In the genomic region with DNA sequence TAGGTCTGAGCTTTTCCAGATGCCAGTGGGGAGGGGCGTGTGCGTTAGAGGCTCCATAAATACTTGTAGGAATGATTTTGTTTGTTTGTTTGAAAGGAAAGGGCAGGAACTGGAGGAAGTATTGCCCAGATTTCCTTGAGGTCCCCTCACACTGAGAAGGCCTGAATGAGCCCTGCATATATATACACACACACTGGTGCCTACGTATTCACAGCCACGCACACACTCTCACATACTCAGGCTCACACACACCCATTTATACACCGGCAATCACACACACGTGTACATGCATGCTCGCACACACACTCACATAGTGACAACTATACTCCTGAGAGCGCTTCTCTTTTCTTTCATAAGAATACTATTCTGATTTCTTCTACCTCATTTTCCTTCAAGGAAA, we compare ENCODE assay signal across 9 cellular contexts. TPM values are rescaled to one million over a fixed set of nuclear protein-coding genes. Genes with fewer than 3 reads are reported as not detected.
A peak's percentile ranks its signal among the peaks of the same experiment; 100 is the strongest.
DNase-seq lines count a peak whose midpoint lies in the region; ATAC-seq and TF ChIP-seq lines count a peak whose summit lies in the region.
"Had no signal": no experiment of that assay in that cellular context is flagged by ENCODE, and none has a peak within 500 bp of the region (broad histone marks: within the 10 kb centered on the region; RNA-seq: fewer than 3 reads in every experiment).

No MANE protein-coding gene starts in this region.

- TF ChIP-seq CTCF in GM23338 (conservative IDR thresholded peaks at IDR 0.05; ENCODE audit: low read depth in 2 of 2) = no peak
- TF ChIP-seq CTCF in Panc1 (IDR thresholded peaks at IDR 0.05) = no peak

- no peaks in the 10 kb centered on the region for H4K20me1 ChIP-seq in GM23338 (replicated peaks; ENCODE audit: insufficient read depth)

- H3K23ac ChIP-seq in mesenchymal stem cell (ENCODE audit: low read length in 2 of 2) = no peak overlapping the region

- H3K18ac ChIP-seq in mesenchymal stem cell (ENCODE audit: low read depth in 1 of 2, low read length in 2 of 2) = no peak overlapping the region

- no peak overlapping the region for H2BK12ac ChIP-seq in mesenchymal stem cell (ENCODE audit: low read length in 2 of 2)

- peaks cover 22% of the 10 kb centered on the region for H3K4me1 Mint-ChIP-seq in GM23338

- H3K27me3 ChIP-seq in GM23338 (ENCODE audit: insufficient read depth) (peaks cover 45% of the 10 kb centered on the region), Panc1 (ENCODE audit: control insufficient read depth, insufficient read depth, low read length) (no peaks in the 10 kb centered on the region), mesenchymal stem cell (ENCODE audit: control insufficient read depth in 1 of 2, insufficient read depth in 1 of 2, low read length in 2 of 2) (peaks cover 0 to 67% of the 10 kb centered on the region in 2 experiments)

- H3K36me3 Mint-ChIP-seq in GM23338 (ENCODE audit: low read depth) = no peaks in the 10 kb centered on the region
- H3K36me3 Mint-ChIP-seq: activated naive CD8-positive, alpha-beta T cell treated with anti-CD3 and anti-CD28 coated beads, Interleukin-2, amount 10 ng/mL, durations not matched to agents 7 days and 5 days had no signal

- no peaks in the 10 kb centered on the region; the same call in 2 of the 3 replicates for H3K9me3 Mint-ChIP-seq in GM23338
- H3K9me3 Mint-ChIP-seq: activated naive CD8-positive, alpha-beta T cell treated with anti-CD3 and anti-CD28 coated beads, Interleukin-2, amount 10 ng/mL, durations not matched to agents 7 days and 5 days had no signal

- H3K79me1 ChIP-seq in mesenchymal stem cell (replicated peaks; ENCODE audit: low read length, poor library complexity, severe bottlenecking) = no peaks in the 10 kb centered on the region

- no peak overlapping the region for H2BK120ac ChIP-seq in mesenchymal stem cell (ENCODE audit: low read depth, low read length)

- H2AK5ac ChIP-seq in mesenchymal stem cell (ENCODE audit: low read length, severe bottlenecking) = no peak overlapping the region

- peaks cover 39% of the 10 kb centered on the region for H3K27me3 Mint-ChIP-seq in GM23338 (ENCODE audit: insufficient read depth, low read depth, poor library complexity)

- H3K4me3 Mint-ChIP-seq in GM23338 = peak overlapping the region; percentile 85
- H3K4me3 Mint-ChIP-seq: activated naive CD8-positive, alpha-beta T cell treated with anti-CD3 and anti-CD28 coated beads, Interleukin-2, amount 10 ng/mL, durations not matched to agents 7 days and 5 days had no signal

- no peak overlapping the region for H3K4ac ChIP-seq in mesenchymal stem cell (ENCODE audit: low read depth in 1 of 2, low read length in 2 of 2)

- no peak overlapping the region for H3K27ac Mint-ChIP-seq in GM23338
- H3K27ac Mint-ChIP-seq: activated naive CD8-positive, alpha-beta T cell treated with anti-CD3 and anti-CD28 coated beads, Interleukin-2, amount 10 ng/mL, durations not matched to agents 7 days and 5 days had no signal

- POLR2A ChIA-PET in Panc1 (lab: Charles Lee) = no interaction called here

- CTCF ChIA-PET in Panc1 (lab: Charles Lee) = interaction anchor here (0.5 kb wide), 1 partner anchor 213 kb away, joined by 3 read pairs; no protein-coding TSS in a partner anchor

- H3K9me3 ChIP-seq in ES-I3 (ENCODE audit: control insufficient read depth, insufficient read depth, low read length) (no peaks in the 10 kb centered on the region), Panc1 (ENCODE audit: control insufficient read depth, insufficient read depth, low read depth, low read length) (no peaks in the 10 kb centered on the region), mesenchymal stem cell (ENCODE audit: control insufficient read depth, low read length) (no peaks in the 10 kb centered on the region)

- H3K4me1 ChIP-seq in ES-I3 (ENCODE audit: insufficient read depth, low read length) (no peaks in the 10 kb centered on the region), GM23338 (ENCODE audit: insufficient read depth) (peaks cover 11% of the 10 kb centered on the region), Panc1 (ENCODE audit: control insufficient read depth, insufficient read depth, low read length) (peaks cover 11% of the 10 kb centered on the region), mesenchymal stem cell (ENCODE audit: control insufficient read depth, insufficient read depth, low read depth, low read length) (peaks cover 17% of the 10 kb centered on the region)

- H3K4me2 ChIP-seq in GM23338 = peak overlapping the region; percentile 94
- H3K4me2 ChIP-seq in mesenchymal stem cell (ENCODE audit: low read length, poor library complexity, severe bottlenecking) = no peak overlapping the region

- no peak overlapping the region for H2BK5ac ChIP-seq in mesenchymal stem cell (ENCODE audit: low read depth, low read length, poor library complexity, severe bottlenecking)

- no peak overlapping the region for H4K91ac ChIP-seq in mesenchymal stem cell (ENCODE audit: low read length)

- peak overlapping the region; percentile 98; the same call in 1 of the 2 replicates for H2AFZ ChIP-seq in GM23338
- no peak overlapping the region for H2AFZ ChIP-seq in mesenchymal stem cell (ENCODE audit: low read depth, low read length)

- no peak overlapping the region for H3K27ac ChIP-seq in GM23338 (ENCODE audit: low read depth)
- peak overlapping the region; percentile 75; the same call in 1 of the 2 replicates for H3K27ac ChIP-seq in Panc1 (ENCODE audit: low read length)
- H3K27ac ChIP-seq in mesenchymal stem cell (ENCODE audit: low read length, poor library complexity, severe bottlenecking) = no peak overlapping the region

- no TSS peak for BruUV-seq in Panc1 (replicated peaks; lab: Mats Ljungman, UMichigan)

- no peaks in the 10 kb centered on the region for H3K79me2 ChIP-seq in GM23338 (replicated peaks; ENCODE audit: insufficient read depth)

- in situ Hi-C loops in Panc1 (cut with HindIII; ENCODE audit: low pct_unique_long_range_greater_than_20kb, low sequenced_read_pairs) = no loop called here
- in situ Hi-C loops in ACHN (cut with HindIII; ENCODE audit: low pct_ligation_motif_present, low pct_unique_long_range_greater_than_20kb, low sequenced_read_pairs) = no loop called here

- no peak overlapping the region for H3K14ac ChIP-seq in mesenchymal stem cell (ENCODE audit: low read length in 2 of 2)

- ATAC-seq in GM23338 (no peak), Panc1 (no peak)

- intact Hi-C loops in Panc1 (cut with micrococcal nuclease; ENCODE audit: unreplicated experiment) = loop anchor here (1.0 to 5.0 kb wide), 2 partner anchors 245 to 315 kb away; no protein-coding TSS in a partner anchor

- 37% methylated on average over 6 of the region's 8 CpGs for WGBS in mesenchymal stem cell

- no peaks in the 10 kb centered on the region for H3K9me2 ChIP-seq in GM23338 (ENCODE audit: insufficient read depth)

- no peaks in the 10 kb centered on the region for H3K36me3 ChIP-seq in ES-I3 (ENCODE audit: insufficient read depth, low read length)
- no peaks in the 10 kb centered on the region for H3K36me3 ChIP-seq in GM23338 (ENCODE audit: insufficient read depth)
- no peaks in the 10 kb centered on the region for H3K36me3 ChIP-seq in Panc1 (ENCODE audit: control insufficient read depth, insufficient read depth, low read length)
- peaks cover 0 to 8% of the 10 kb centered on the region in 2 experiments for H3K36me3 ChIP-seq in mesenchymal stem cell (ENCODE audit: control insufficient read depth in 1 of 2, insufficient read depth in 2 of 2, low read depth in 1 of 2, low read length in 2 of 2)

- no peak overlapping the region for H2BK15ac ChIP-seq in mesenchymal stem cell (ENCODE audit: low read depth, poor library complexity, severe bottlenecking)

- H3K4me3 ChIP-seq in GM23338 = peak overlapping the region; percentile 69
- H3K4me3 ChIP-seq in Panc1 (ENCODE audit: low read depth in 2 of 2, low read length in 2 of 2) = peak overlapping the region in 1 of 2 experiments; percentile 61; a peak in 2 of 4 replicates
- H3K4me3 ChIP-seq in mesenchymal stem cell (ENCODE audit: insufficient read depth in 1 of 2, low read depth in 1 of 2, low read length in 2 of 2) = peak overlapping the region in 1 of 2 experiments; percentile 72

- H3F3A ChIP-seq in GM23338 (replicated peaks; ENCODE audit: low read depth) = no peaks in the 10 kb centered on the region

- no peak for DNase-seq in GM23338 (ENCODE audit: low spot score)
- no peak for DNase-seq in Panc1 (ENCODE audit: low read depth, low spot score)
- DNase-seq in mesenchymal stem cell = no peak
- no peak for DNase-seq in ACHN
- no peak for DNase-seq in activated CD8-positive, alpha-beta memory T cell treated with anti-CD3 and anti-CD28 coated beads, Interleukin-2, amount 50 U/mL, for 48 hours
- no peak for DNase-seq in MV-4-11 (lab: John Stamatoyannopoulos, UW)
- no peak for DNase-seq in NCI-H526 (lab: John Stamatoyannopoulos, UW)

- H4K8ac ChIP-seq in mesenchymal stem cell (ENCODE audit: low read length) = no peak overlapping the region

- H3K9ac ChIP-seq in ES-I3 (ENCODE audit: low read depth, low read length) (peak overlapping the region; percentile 56; the same call in 1 of the 2 replicates), mesenchymal stem cell (ENCODE audit: low read length) (peak overlapping the region; percentile 42)

TF ChIP-seq in GM23338, 12 proteins besides CTCF, POLR2A, EP300 and RAD21 (continues in another document):
- no peak for TF ChIP-seq EZH2phosphoT487 (IDR thresholded peaks at IDR 0.05; ENCODE audit: unreplicated experiment)
- no peak for TF ChIP-seq STAT1 (IDR thresholded peaks at IDR 0.05; ENCODE audit: unreplicated experiment)
- TF ChIP-seq ZNF331 (CRISPR knock-in tag; IDR thresholded peaks at IDR 0.05; ENCODE audit: low read depth) = no peak

RNA-seq across cellular contexts. Expression of gene SLIT3, which starts 1.1 kb away (rescaled TPM):
- 0.59 and 4.3 TPM in 2 replicates for total RNA-seq in GM23338 (2014; rRNA removed; shearing (Covaris generic))
- 0.71 and 0.83 TPM in 2 replicates for polyA plus RNA-seq in GM23338 (2016; fragmentation: Nextera tagmentation; extraction: Ambion mirVana)
- 26.4 TPM for total RNA-seq in Panc1 (2021; ENCODE audit: unreplicated experiment)
- polyA plus RNA-seq in Panc1 (2012; ENCODE audit: insufficient read length) = 30.5 TPM
- 0.57 TPM for polyA plus RNA-seq in mesenchymal stem cell (2013, experiment 1 of 2)
- 0.41 TPM for polyA plus RNA-seq in mesenchymal stem cell (2013, experiment 2 of 2)
- total RNA-seq: activated naive CD8-positive, alpha-beta T cell treated with anti-CD3 and anti-CD28 coated beads, Interleukin-2, amount 10 ng/mL, durations not matched to agents 7 days and 5 days had no signal
